20 cellular contexts compared by ENCODE assay signal in the genomic region with DNA sequence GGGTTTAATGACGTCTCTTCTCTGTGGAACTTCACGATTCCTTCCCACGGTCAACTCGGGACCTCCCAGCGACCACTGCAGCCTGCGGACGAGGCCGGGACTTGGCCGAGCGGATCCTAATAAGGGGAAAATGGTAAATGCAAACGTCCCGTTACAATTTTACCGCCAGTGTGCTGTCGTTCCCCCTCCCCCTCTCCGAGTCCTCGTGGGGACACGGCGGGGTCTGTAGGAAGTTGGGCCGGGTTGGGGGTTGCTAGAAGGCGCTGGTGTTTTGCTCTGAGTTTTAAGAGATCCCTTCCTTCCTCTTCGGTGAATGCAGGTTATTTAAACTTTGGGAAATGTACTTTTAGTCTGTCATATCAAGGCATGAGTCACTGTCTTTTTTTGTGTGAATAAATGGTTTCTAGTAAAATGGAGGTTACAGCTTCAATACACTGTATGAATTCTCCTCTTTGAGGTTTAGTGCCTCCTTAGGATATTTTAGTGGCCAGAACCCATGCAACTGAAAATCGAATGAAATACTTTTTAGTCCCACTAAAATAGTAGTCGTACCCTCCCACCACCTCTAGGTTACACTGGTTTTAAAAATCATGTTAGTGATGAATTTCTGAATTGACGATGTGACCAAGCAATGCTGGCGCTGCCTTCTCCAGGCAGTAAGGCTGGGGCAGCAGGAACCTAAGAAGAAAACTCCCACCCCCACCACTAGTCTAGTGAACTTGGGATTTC. TPM values are rescaled to one million over a fixed set of nuclear protein-coding genes. Genes with fewer than 3 reads are reported as not detected.
DNase-seq lines count a peak whose midpoint lies in the region; ATAC-seq, FAIRE-seq and TF ChIP-seq lines count a peak whose summit lies in the region.
"Had no signal": no experiment of that assay in that cellular context is flagged by ENCODE, and none has a peak within 500 bp of the region (broad histone marks: within the 10 kb centered on the region; RNA-seq: fewer than 3 reads in every experiment).

No MANE protein-coding gene starts in this region.

- H3K36me3 ChIP-seq in H7 (replicated peaks; ENCODE audit: control insufficient read depth, insufficient read depth, low read length): no peaks in the 10 kb centered on the region
- no peaks in the 10 kb centered on the region for H3K36me3 ChIP-seq in K562 (ENCODE audit: control insufficient read depth, insufficient read depth, low read length)
- H3K36me3 ChIP-seq: upper lobe of right lung had no signal

- in situ Hi-C loops in K562 (cut with MboI): no loop called here

- peak overlapping the region; percentile 8 for H3K4me3 Mint-ChIP-seq in CD4-positive, alpha-beta T cell
- H3K4me3 Mint-ChIP-seq in nephron: peak overlapping the region; percentile 76 to 80 (median 78)

- H3K9me1 ChIP-seq in K562 (ENCODE audit: control insufficient read depth, insufficient read depth, low read length): no peaks in the 10 kb centered on the region

- TF ChIP-seq CTCF in CD4-positive, alpha-beta T cell (IDR thresholded peaks at IDR 0.05): no peak
- TF ChIP-seq CTCF in K562 (IDR thresholded peaks at IDR 0.05 in 2 of 3, conservative IDR thresholded peaks at IDR 0.05 in 1 of 3; ENCODE audit: insufficient read depth in 2 of 3, low read depth in 1 of 3, low read length in 3 of 3) (no peak), nephron (IDR thresholded peaks at IDR 0.05; ENCODE audit: unreplicated experiment in 3 of 3) (peak in 1 of 3 experiments; percentile 11)

- peaks cover 32% of the 10 kb centered on the region for H3K4me1 Mint-ChIP-seq in CD4-positive, alpha-beta T cell (ENCODE audit: low read depth)
- peaks cover 33% of the 10 kb centered on the region for H3K4me1 Mint-ChIP-seq in nephron

- H3K36me3 Mint-ChIP-seq in CD4-positive, alpha-beta T cell (ENCODE audit: low read depth): peaks cover 7% of the 10 kb centered on the region
- H3K36me3 Mint-ChIP-seq in nephron (ENCODE audit: low read depth): peaks cover 47% of the 10 kb centered on the region

- no TSS peak for BruUV-seq in K562 (replicated peaks; lab: Mats Ljungman, UMichigan)

- peaks cover 90% of the 10 kb centered on the region for H3K27me3 Mint-ChIP-seq in CD4-positive, alpha-beta T cell
- peaks cover 96% of the 10 kb centered on the region for H3K27me3 Mint-ChIP-seq in nephron (ENCODE audit: low read depth)

- H3K79me2 ChIP-seq in K562 (ENCODE audit: control insufficient read depth, insufficient read depth, low read length): no peaks in the 10 kb centered on the region

- CTCF ChIA-PET in CD4-positive, alpha-beta T cell (lab: Charles Lee): interaction anchor here (1.8 kb wide), 1 partner anchor 18 kb away, joined by 6 read pairs; no protein-coding TSS in a partner anchor
- CTCF ChIA-PET in K562 (lab: Yijun Ruan, JAX; ENCODE audit: low intra/inter-chr PET ratio): no interaction called here

- H3K27me3 ChIP-seq in CD4-positive, alpha-beta T cell (ENCODE audit: control insufficient read depth, insufficient read depth, low read length): peaks cover 93% of the 10 kb centered on the region
- peaks cover 98% of the 10 kb centered on the region for H3K27me3 ChIP-seq in H7 (ENCODE audit: control insufficient read depth, insufficient read depth, low read length)
- H3K27me3 ChIP-seq in K562 (ENCODE audit: control insufficient read depth in 2 of 2, insufficient read depth in 2 of 2, low read length in 2 of 2): peaks cover 42 to 50% of the 10 kb centered on the region in 2 experiments

- TF ChIP-seq POLR2A in K562 (conservative IDR thresholded peaks at IDR 0.05): no peak

- ATAC-seq in CD4-positive, alpha-beta T cell (ENCODE audit: poor library complexity): no peak
- ATAC-seq in K562 (no peak), GM21717 (IDR thresholded peaks at IDR 0.05; ENCODE audit: unreplicated experiment) (no peak), Right ventricle myocardium inferior (no peak)
- ATAC-seq: upper lobe of right lung had no signal

- H4K20me1 ChIP-seq in K562 (replicated peaks; ENCODE audit: control insufficient read depth, insufficient read depth, low read length): peaks cover under 1% of the 10 kb centered on the region; the same call in 1 of the 2 replicates

- peaks cover 8% of the 10 kb centered on the region for H3K9me3 ChIP-seq in CD4-positive, alpha-beta T cell (ENCODE audit: control insufficient read depth, low read length)
- no peaks in the 10 kb centered on the region for H3K9me3 ChIP-seq in K562 (replicated peaks; ENCODE audit: control insufficient read depth, insufficient read depth, low read depth, low read length)
- H3K9me3 ChIP-seq: mucosa of descending colon, upper lobe of right lung had no signal

- H3K4me1 ChIP-seq in K562 (replicated peaks in 1 of 2; ENCODE audit: control insufficient read depth in 2 of 2, insufficient read depth in 2 of 2, low read length in 2 of 2): peaks cover 0 to 13% of the 10 kb centered on the region in 2 experiments; a peak in 1 of 5 replicates
- H3K4me1 ChIP-seq: upper lobe of right lung had no signal

- WGBS in K562 (ENCODE audit: insufficient coverage, low coverage, missing lambda C conversion rate): 2% methylated on average over 25 of the region's 25 CpGs

- TF ChIP-seq RAD21 in K562 (CRISPR knock-in tag; conservative IDR thresholded peaks at IDR 0.05 in 1 of 2, IDR thresholded peaks at IDR 0.05 in 1 of 2): no peak

- no peak overlapping the region for H3K9ac ChIP-seq in K562 (ENCODE audit: insufficient read depth in 1 of 2, low read depth in 2 of 2, low read length in 2 of 2)

- H3K27ac Mint-ChIP-seq in CD4-positive, alpha-beta T cell: peak overlapping the region; percentile 18
- peak overlapping the region in 2 of 3 experiments; percentile 24 to 99 for H3K27ac Mint-ChIP-seq in nephron

- DNase-seq in CD4-positive, alpha-beta T cell: peak in 1 of 10 experiments; percentile 29
- DNase-seq in H7 (peak; percentile 38), K562 (ENCODE audit: extremely low read depth in 1 of 4, low spot score in 3 of 4) (no peak), COLO668 (lab: John Stamatoyannopoulos, UW; ENCODE audit: unreplicated experiment) (no peak), Right ventricle myocardium inferior (ENCODE audit: missing footprints) (no peak)
- DNase-seq: activated CD4-positive, alpha-beta T cell treated with anti-CD3 and anti-CD28 coated beads for 48 hours; CD4-positive, CD25-positive, alpha-beta regulatory T cell; NCI-H1092 treated with DMSO at 0.1 percent for 48 hours; NCI-H446; retina; stimulated activated CD4-positive, alpha-beta T cell treated with anti-CD3 and anti-CD28 coated beads, Interleukin-2, amount 100 ng/mL, for 24 hours; upper lobe of right lung had no signal

- no peak overlapping the region for H2AFZ ChIP-seq in K562 (ENCODE audit: low read depth, low read length)

- intact Hi-C loops in CD4-positive, alpha-beta T cell (cut with DNase I, micrococcal nuclease): no loop called here
- intact Hi-C loops in K562 (cut with micrococcal nuclease): no loop called here
- intact Hi-C loops in Right ventricle myocardium inferior (cut with DNase I): no loop called here

- H3K4me3 ChIP-seq in H7 (ENCODE audit: insufficient read depth, low read depth, low read length) (no peak overlapping the region), K562 (no peak overlapping the region)
- H3K4me3 ChIP-seq: mucosa of descending colon, upper lobe of right lung had no signal

- no peak for TF ChIP-seq EP300 in K562 (IDR thresholded peaks at IDR 0.05; ENCODE audit: low read length)

- POLR2A ChIA-PET in CD4-positive, alpha-beta T cell (lab: Charles Lee): interaction anchor here (2.4 kb wide), 1 partner anchor 11 kb away, joined by 8 read pairs; no protein-coding TSS in a partner anchor
- POLR2A ChIA-PET in K562 (lab: Yijun Ruan, JAX): no interaction called here

- no peak overlapping the region for H3K4me2 ChIP-seq in K562 (ENCODE audit: insufficient read depth, low read length)

- H3K9me3 Mint-ChIP-seq in CD4-positive, alpha-beta T cell: no peaks in the 10 kb centered on the region
- H3K9me3 Mint-ChIP-seq in nephron: no peaks in the 10 kb centered on the region

- H3K27ac ChIP-seq in CD4-positive, alpha-beta T cell (ENCODE audit: low read depth, low read length): no peak overlapping the region
- no peak overlapping the region for H3K27ac ChIP-seq in K562 (ENCODE audit: extremely low read depth, low read depth, low read length)
- H3K27ac ChIP-seq: upper lobe of right lung had no signal

- FAIRE-seq in K562 (lab: Jason Lieb, UNC): peak; percentile 26
- FAIRE-seq: endometrium, GM19239, keratinocyte had no signal

RNA-seq across cellular contexts. Expression of a gene that starts 2.3 kb away (rescaled TPM):
- total RNA-seq in CD4-positive, alpha-beta T cell: not detected
- 0.22 TPM in 1 of 2 replicates, not detected in the other for total RNA-seq in H7 (2014; rRNA removed; shearing (Covaris generic))
- total RNA-seq in K562 (2011; cell fraction: chromatin; rRNA removed; ENCODE audit: low replicate concordance): not detected in 2 replicates
- not detected in 2 replicates for total RNA-seq in K562 (2011; cell fraction: nucleolus; rRNA removed)
- total RNA-seq in K562 (2011; cell fraction: nucleoplasm; rRNA removed): not detected in 2 replicates
- total RNA-seq in K562 (2014; rRNA removed): not detected in 2 replicates
- total RNA-seq in K562 (2014; rRNA removed; fragmentation: Illumina TruSeq; extraction: Trizol): not detected in 2 replicates
- total RNA-seq in K562 (2015; rRNA removed; fragmentation: Illumina TruSeq; extraction: Trizol): not detected in 2 replicates
- not detected in 2 replicates for total RNA-seq in K562 (2021)
- not detected in 2 replicates for polyA plus RNA-seq in K562 (2011; rRNA removed)
- not detected in 2 replicates for polyA plus RNA-seq in K562 (2011; cell fraction: cytosol; rRNA removed)
- not detected in 2 replicates for polyA plus RNA-seq in K562 (2011; cell fraction: nucleus; rRNA removed)
- not detected in 2 replicates for polyA plus RNA-seq in K562 (2012)
- not detected in 2 replicates for polyA plus RNA-seq in K562 (2014; fragmentation: Illumina TruSeq; extraction: Trizol)
- not detected for polyA plus RNA-seq in K562 (2014; fragmentation: Nextera tagmentation; extraction: Ambion mirVana)
- not detected in 2 replicates for polyA plus RNA-seq in K562 (2014; rRNA removed)
- polyA minus RNA-seq in K562 (2011; rRNA and poly(A)+ RNA removed): not detected in 2 replicates
- not detected in 2 replicates for polyA minus RNA-seq in K562 (2011; cell fraction: cytosol; rRNA and poly(A)+ RNA removed)
- not detected in 2 replicates for polyA minus RNA-seq in K562 (2011; cell fraction: nucleus; rRNA and poly(A)+ RNA removed)
- total RNA-seq in Right ventricle myocardium inferior: not detected
- total RNA-seq: cardiac septum; CD4-positive, CD25-positive, alpha-beta regulatory T cell; G401; upper lobe of right lung had no signal
- polyA plus RNA-seq: CD4-positive, CD25-positive, alpha-beta regulatory T cell; keratinocyte had no signal

RNA-seq across cellular contexts. Expression of a gene that starts 7.2 kb away (rescaled TPM):
- total RNA-seq in CD4-positive, alpha-beta T cell: not detected
- 0.03 TPM in 1 of 2 replicates, not detected in the other for total RNA-seq in H7 (2014; rRNA removed; shearing (Covaris generic))
- not detected in 2 replicates for total RNA-seq in K562 (2011; cell fraction: chromatin; rRNA removed; ENCODE audit: low replicate concordance)
- total RNA-seq in K562 (2011; cell fraction: nucleolus; rRNA removed): not detected in 2 replicates
- total RNA-seq in K562 (2011; cell fraction: nucleoplasm; rRNA removed): not detected in 2 replicates
- total RNA-seq in K562 (2014; rRNA removed) (not detected in 2 replicates), K562 (2014; rRNA removed; fragmentation: Illumina TruSeq; extraction: Trizol) (not detected in 2 replicates), K562 (2015; rRNA removed; fragmentation: Illumina TruSeq; extraction: Trizol) (not detected in 2 replicates), K562 (2021) (not detected in 2 replicates), Right ventricle myocardium inferior (not detected)
- polyA plus RNA-seq in K562 (2011; rRNA removed) (not detected in 2 replicates), K562 (2014; fragmentation: Illumina TruSeq; extraction: Trizol) (not detected in 2 replicates), K562 (2014; fragmentation: Nextera tagmentation; extraction: Ambion mirVana) (not detected), K562 (2014; rRNA removed) (not detected in 2 replicates)
- not detected in 2 replicates for polyA plus RNA-seq in K562 (2011; cell fraction: cytosol; rRNA removed)
- not detected in 2 replicates for polyA plus RNA-seq in K562 (2011; cell fraction: nucleus; rRNA removed)
- polyA plus RNA-seq in K562 (2012): not detected in 2 replicates
- not detected in 2 replicates for polyA minus RNA-seq in K562 (2011; rRNA and poly(A)+ RNA removed)
- polyA minus RNA-seq in K562 (2011; cell fraction: cytosol; rRNA and poly(A)+ RNA removed): not detected in 2 replicates
- polyA minus RNA-seq in K562 (2011; cell fraction: nucleus; rRNA and poly(A)+ RNA removed): not detected in 2 replicates
- total RNA-seq: CD4-positive, CD25-positive, alpha-beta regulatory T cell; G401 had no signal
- polyA plus RNA-seq: CD4-positive, CD25-positive, alpha-beta regulatory T cell; keratinocyte had no signal

RNA-seq across cellular contexts. Expression of a gene that starts 9.8 kb away (rescaled TPM):
- total RNA-seq in CD4-positive, alpha-beta T cell: not detected
- not detected in 2 replicates for total RNA-seq in H7 (2014; rRNA removed; shearing (Covaris generic))
- not detected in 2 replicates for total RNA-seq in K562 (2011; cell fraction: chromatin; rRNA removed; ENCODE audit: low replicate concordance)
- not detected in 2 replicates for total RNA-seq in K562 (2011; cell fraction: nucleolus; rRNA removed)
- total RNA-seq in K562 (2011; cell fraction: nucleoplasm; rRNA removed): not detected in 2 replicates
- not detected in 2 replicates for total RNA-seq in K562 (2014; rRNA removed)
- not detected in 2 replicates for total RNA-seq in K562 (2014; rRNA removed; fragmentation: Illumina TruSeq; extraction: Trizol)
- total RNA-seq in K562 (2015; rRNA removed; fragmentation: Illumina TruSeq; extraction: Trizol): not detected in 2 replicates
- not detected in 2 replicates for total RNA-seq in K562 (2021)
- not detected in 2 replicates for polyA plus RNA-seq in K562 (2011; rRNA removed)
- not detected in 2 replicates for polyA plus RNA-seq in K562 (2011; cell fraction: cytosol; rRNA removed)
- not detected in 2 replicates for polyA plus RNA-seq in K562 (2011; cell fraction: nucleus; rRNA removed)
- polyA plus RNA-seq in K562 (2012): not detected in 2 replicates
- polyA plus RNA-seq in K562 (2014; fragmentation: Illumina TruSeq; extraction: Trizol): not detected in 2 replicates
- polyA plus RNA-seq in K562 (2014; fragmentation: Nextera tagmentation; extraction: Ambion mirVana): not detected
- not detected in 2 replicates for polyA plus RNA-seq in K562 (2014; rRNA removed)
- not detected in 2 replicates for polyA minus RNA-seq in K562 (2011; rRNA and poly(A)+ RNA removed)
- not detected in 2 replicates for polyA minus RNA-seq in K562 (2011; cell fraction: cytosol; rRNA and poly(A)+ RNA removed)
- not detected in 2 replicates for polyA minus RNA-seq in K562 (2011; cell fraction: nucleus; rRNA and poly(A)+ RNA removed)
- total RNA-seq in Right ventricle myocardium inferior: not detected
- total RNA-seq: cardiac septum; CD4-positive, CD25-positive, alpha-beta regulatory T cell; G401; mucosa of descending colon; upper lobe of right lung had no signal
- polyA plus RNA-seq: CD4-positive, CD25-positive, alpha-beta regulatory T cell; keratinocyte had no signal

RNA-seq across cellular contexts. Expression of a gene that starts 13.1 kb away (rescaled TPM):
- total RNA-seq in CD4-positive, alpha-beta T cell: not detected
- 0.10 TPM in 1 of 2 replicates, not detected in the other for total RNA-seq in H7 (2014; rRNA removed; shearing (Covaris generic))
- not detected in 2 replicates for total RNA-seq in K562 (2011; cell fraction: chromatin; rRNA removed; ENCODE audit: low replicate concordance)
- total RNA-seq in K562 (2011; cell fraction: nucleolus; rRNA removed): not detected in 2 replicates
- not detected in 2 replicates for total RNA-seq in K562 (2011; cell fraction: nucleoplasm; rRNA removed)
- not detected in 2 replicates for total RNA-seq in K562 (2014; rRNA removed)
- total RNA-seq in K562 (2014; rRNA removed; fragmentation: Illumina TruSeq; extraction: Trizol): not detected in 2 replicates
- total RNA-seq in K562 (2015; rRNA removed; fragmentation: Illumina TruSeq; extraction: Trizol): not detected in 2 replicates
- total RNA-seq in K562 (2021): not detected in 2 replicates
- polyA plus RNA-seq in K562 (2011; rRNA removed): not detected in 2 replicates
- polyA plus RNA-seq in K562 (2011; cell fraction: cytosol; rRNA removed): not detected in 2 replicates
- not detected in 2 replicates for polyA plus RNA-seq in K562 (2011; cell fraction: nucleus; rRNA removed)
- polyA plus RNA-seq in K562 (2012): not detected in 2 replicates
- polyA plus RNA-seq in K562 (2014; fragmentation: Illumina TruSeq; extraction: Trizol): not detected in 2 replicates
- polyA plus RNA-seq in K562 (2014; fragmentation: Nextera tagmentation; extraction: Ambion mirVana): not detected
- polyA plus RNA-seq in K562 (2014; rRNA removed): not detected in 2 replicates
- not detected in 2 replicates for polyA minus RNA-seq in K562 (2011; rRNA and poly(A)+ RNA removed)
- polyA minus RNA-seq in K562 (2011; cell fraction: cytosol; rRNA and poly(A)+ RNA removed): not detected in 2 replicates
- not detected in 2 replicates for polyA minus RNA-seq in K562 (2011; cell fraction: nucleus; rRNA and poly(A)+ RNA removed)
- not detected for total RNA-seq in Right ventricle myocardium inferior
- total RNA-seq: cardiac septum; CD4-positive, CD25-positive, alpha-beta regulatory T cell had no signal
- polyA plus RNA-seq: CD4-positive, CD25-positive, alpha-beta regulatory T cell; keratinocyte had no signal

RNA-seq across cellular contexts. Expression of a gene that starts 16.9 kb away (rescaled TPM):
- not detected for total RNA-seq in CD4-positive, alpha-beta T cell
- total RNA-seq in H7 (2014; rRNA removed; shearing (Covaris generic)): 0.07 TPM in 1 of 2 replicates, not detected in the other
- total RNA-seq in K562 (2011; cell fraction: chromatin; rRNA removed; ENCODE audit: low replicate concordance): not detected in 2 replicates
- total RNA-seq in K562 (2011; cell fraction: nucleolus; rRNA removed): not detected in 2 replicates
- total RNA-seq in K562 (2011; cell fraction: nucleoplasm; rRNA removed): not detected in 2 replicates
- not detected in 2 replicates for total RNA-seq in K562 (2014; rRNA removed)
- not detected in 2 replicates for total RNA-seq in K562 (2014; rRNA removed; fragmentation: Illumina TruSeq; extraction: Trizol)
- not detected in 2 replicates for total RNA-seq in K562 (2015; rRNA removed; fragmentation: Illumina TruSeq; extraction: Trizol)
- total RNA-seq in K562 (2021): not detected in 2 replicates
- 0.03 TPM in 1 of 2 replicates, not detected in the other for polyA plus RNA-seq in K562 (2011; rRNA removed)
- 0.07 TPM in 1 of 2 replicates, not detected in the other for polyA plus RNA-seq in K562 (2011; cell fraction: cytosol; rRNA removed)
- polyA plus RNA-seq in K562 (2011; cell fraction: nucleus; rRNA removed): not detected in 2 replicates
- polyA plus RNA-seq in K562 (2012): 0.04 TPM in 1 of 2 replicates, not detected in the other
- polyA plus RNA-seq in K562 (2014; fragmentation: Illumina TruSeq; extraction: Trizol): 0.04 TPM in 1 of 2 replicates, not detected in the other
- not detected for polyA plus RNA-seq in K562 (2014; fragmentation: Nextera tagmentation; extraction: Ambion mirVana)
- polyA plus RNA-seq in K562 (2014; rRNA removed): not detected in 2 replicates
- not detected in 2 replicates for polyA minus RNA-seq in K562 (2011; rRNA and poly(A)+ RNA removed)
- not detected in 2 replicates for polyA minus RNA-seq in K562 (2011; cell fraction: cytosol; rRNA and poly(A)+ RNA removed)
- not detected in 2 replicates for polyA minus RNA-seq in K562 (2011; cell fraction: nucleus; rRNA and poly(A)+ RNA removed)
- total RNA-seq in Right ventricle myocardium inferior: not detected
- total RNA-seq: cardiac septum; CD4-positive, CD25-positive, alpha-beta regulatory T cell; G401; upper lobe of right lung had no signal
- polyA plus RNA-seq: CD4-positive, CD25-positive, alpha-beta regulatory T cell; keratinocyte had no signal
